Comparison of ENCODE assay signal across 1 cellular context in the genomic region with DNA sequence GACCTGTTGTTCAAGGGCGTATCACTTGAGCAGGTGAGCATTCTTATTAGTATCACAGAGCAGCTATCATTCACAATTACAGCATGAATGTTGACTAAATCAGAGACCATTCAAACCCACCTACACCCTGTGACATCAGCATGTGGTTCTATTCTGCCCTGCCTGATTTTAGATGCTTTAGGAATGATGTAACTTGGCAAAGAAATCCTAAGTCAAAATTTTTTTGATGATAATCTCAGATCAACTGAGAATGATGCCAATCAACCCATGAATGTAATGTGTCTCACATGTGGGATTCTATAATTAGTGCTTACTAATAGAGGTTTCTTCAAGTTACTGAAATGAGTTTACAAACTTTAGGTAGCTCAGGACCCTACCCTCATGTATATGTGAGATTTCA.
A peak's percentile ranks its signal among the peaks of the same experiment; 100 is the strongest.
TF ChIP-seq lines count a peak whose summit lies in the region.

No MANE protein-coding gene starts in this region.

TF ChIP-seq in endothelial cell of umbilical vein, 7 proteins besides CTCF, POLR2A, EP300 and RAD21:
- TF ChIP-seq MYC (IDR thresholded peaks at IDR 0.05; ENCODE audit: low read depth, low read length) (no peak), GATA2 (IDR thresholded peaks at IDR 0.05; ENCODE audit: insufficient read depth, insufficient read length, low read depth, low read length) (peak; percentile 24)
